In genomic region chr4:113397114-113397701, GRCh38 we compare ENCODE assay signal across 14 cellular contexts.
DNase-seq lines count a peak whose midpoint lies in the region; ATAC-seq and TF ChIP-seq lines count a peak whose summit lies in the region.
"Had no signal": no experiment of that assay in that cellular context is flagged by ENCODE, and none has a peak within 500 bp of the region (broad histone marks: within the 10 kb centered on the region; RNA-seq: fewer than 3 reads in every experiment).

No MANE protein-coding gene starts in this region.

- H3K27ac ChIP-seq in ascending aorta, result peak overlapping the region; percentile 69 to 78
- peak overlapping the region in 5 of 10 donors; percentile 4 to 65 (median 41) for H3K27ac ChIP-seq in heart right ventricle

- no peak overlapping the region for H3K4me3 Mint-ChIP-seq in mesothelial cell of epicardium
- H3K4me3 Mint-ChIP-seq: activated CD4-positive, alpha-beta memory T cell treated with anti-CD3 and anti-CD28 coated beads for 36 hours; activated naive CD4-positive, alpha-beta T cell treated with anti-CD3 and anti-CD28 coated beads, Interleukin-2, amount 10 ng/mL, durations not matched to agents 7 days and 5 days had no signal

- no peaks in the 10 kb centered on the region for H3K9me3 ChIP-seq in ascending aorta
- peaks cover 0 to 4% (median 0%) of the 10 kb centered on the region in 11 donors for H3K9me3 ChIP-seq in heart right ventricle

- no peaks in the 10 kb centered on the region for H3K36me3 Mint-ChIP-seq in mesothelial cell of epicardium
- H3K36me3 Mint-ChIP-seq: activated CD4-positive, alpha-beta memory T cell treated with anti-CD3 and anti-CD28 coated beads for 36 hours; activated naive CD4-positive, alpha-beta T cell treated with anti-CD3 and anti-CD28 coated beads, Interleukin-2, amount 10 ng/mL, durations not matched to agents 7 days and 5 days had no signal

- H3K9me3 Mint-ChIP-seq in mesothelial cell of epicardium, result peaks cover 7% of the 10 kb centered on the region
- H3K9me3 Mint-ChIP-seq: activated CD4-positive, alpha-beta memory T cell treated with anti-CD3 and anti-CD28 coated beads for 36 hours; activated naive CD4-positive, alpha-beta T cell treated with anti-CD3 and anti-CD28 coated beads, Interleukin-2, amount 10 ng/mL, durations not matched to agents 7 days and 5 days had no signal

- H3K4me3 ChIP-seq in ascending aorta (peak overlapping the region in 1 of 2 donors; percentile 42), heart right ventricle (no peak overlapping the region)

- TF ChIP-seq CTCF in ascending aorta (IDR thresholded peaks at IDR 0.05) (no peak), heart right ventricle (IDR thresholded peaks at IDR 0.05) (no peak), mesothelial cell of epicardium (IDR thresholded peaks at IDR 0.05; ENCODE audit: unreplicated experiment) (no peak)

- H3K27me3 ChIP-seq in ascending aorta (no peaks in the 10 kb centered on the region), heart right ventricle (no peaks in the 10 kb centered on the region)

- H3K36me3 ChIP-seq in ascending aorta (no peaks in the 10 kb centered on the region), heart right ventricle (no peaks in the 10 kb centered on the region)

- H3K27ac Mint-ChIP-seq in mesothelial cell of epicardium, result no peak overlapping the region
- H3K27ac Mint-ChIP-seq: activated CD4-positive, alpha-beta memory T cell treated with anti-CD3 and anti-CD28 coated beads for 36 hours; activated naive CD4-positive, alpha-beta T cell treated with anti-CD3 and anti-CD28 coated beads, Interleukin-2, amount 10 ng/mL, durations not matched to agents 7 days and 5 days had no signal

- H3K27me3 Mint-ChIP-seq in mesothelial cell of epicardium (ENCODE audit: low read depth), result no peaks in the 10 kb centered on the region

- no peaks in the 10 kb centered on the region for H3K4me1 Mint-ChIP-seq in mesothelial cell of epicardium
- H3K4me1 Mint-ChIP-seq: activated naive CD4-positive, alpha-beta T cell treated with anti-CD3 and anti-CD28 coated beads, Interleukin-2, amount 10 ng/mL, durations not matched to agents 7 days and 5 days had no signal

- intact Hi-C loops in ascending aorta (cut with DNase I), result loop anchor here (2.0 to 10.0 kb wide), 6 partner anchors 35 to 888 kb away; no protein-coding TSS in a partner anchor
- intact Hi-C loops in heart right ventricle (cut with DNase I), result loop anchor here (5.0 to 10.0 kb wide), 13 partner anchors 48 to 988 kb away; partner anchors contain the start of gene CAMK2D (in 4 of the 10)

- DNase-seq in AG20443 (ENCODE audit: low spot score) (peak; percentile 85), ascending aorta (ENCODE audit: low spot score in 2 of 2) (peak in 1 of 2 donors; percentile 71), heart right ventricle (no peak), pulmonary artery endothelial cell (ENCODE audit: low read depth, low spot score) (peak; percentile 44), mesothelial cell of epicardium (ENCODE audit: low spot score in 2 of 2, unreplicated experiment in 2 of 2) (no peak), DMS 273 (lab: John Stamatoyannopoulos, UW; ENCODE audit: unreplicated experiment) (no peak), T-helper 1 cell (no peak)
- DNase-seq: activated CD4-positive, alpha-beta memory T cell treated with anti-CD3 and anti-CD28 coated beads for 36 hours; activated naive CD4-positive, alpha-beta T cell treated with anti-CD3 and anti-CD28 coated beads, Interleukin-2, amount 10 ng/mL, durations not matched to agents 7 days and 5 days; hippocampal formation; PC-3; stimulated activated CD8-positive, alpha-beta memory T cell treated with anti-CD3 and anti-CD28 coated beads, Interleukin-4, amount 100 ng/mL, for 48 hours; T1000 had no signal

- peaks cover 4 to 10% of the 10 kb centered on the region in 2 donors for H3K4me1 ChIP-seq in ascending aorta
- H3K4me1 ChIP-seq in heart right ventricle, result peaks cover 0 to 17% (median 3%) of the 10 kb centered on the region in 9 donors

- WGBS in heart right ventricle, 2 donors, result 48 to 54% methylated on average over 5 of the region's 5 CpGs

- ATAC-seq in heart right ventricle (peak in 6 of 8 donors; percentile 47 to 62 (median 58)), GM18870 (IDR thresholded peaks at IDR 0.05; ENCODE audit: unreplicated experiment) (no peak)
- ATAC-seq: PC-3 had no signal

Comparison
In these comparisons a context has a peak if more than half of its experiments do, and no peak if none do; other contexts are left out.
1. DNase-seq: peak in AG20443 (single experiment) and pulmonary artery endothelial cell (single experiment); none in heart right ventricle (0 of 2), mesothelial cell of epicardium (0 of 2), DMS 273 (single experiment) and T-helper 1 cell (0 of 5).